ENCODE assay signal across 8 cellular contexts in genomic region chr19:46265217-46265828, GRCh38. TPM values are rescaled to one million over a fixed set of nuclear protein-coding genes. Genes with fewer than 3 reads are reported as not detected.
A peak's percentile ranks its signal among the peaks of the same experiment; 100 is the strongest.
DNase-seq lines count a peak whose midpoint lies in the region; ATAC-seq and TF ChIP-seq lines count a peak whose summit lies in the region.

No MANE protein-coding gene starts in this region.

- no peaks in the 10 kb centered on the region for H3K79me2 ChIP-seq in Loucy (ENCODE audit: insufficient read depth, low read length)

- H3F3A ChIP-seq in Loucy (ENCODE audit: low read depth), result no peaks in the 10 kb centered on the region

- H3K4me1 Mint-ChIP-seq in activated T-helper 2 cell treated with anti-CD3 and anti-CD28 coated beads, Interferon-gamma antibody, Interleukin-2, Interleukin-4, amounts not matched to agents 10 μg/mL and 5 μg/mL and 100 μg/mL, durations not matched to agents 14 hours and 24 hours and 36 hours (ENCODE audit: low read depth), result peaks cover 11% of the 10 kb centered on the region

- H3K4me2 ChIP-seq in Loucy (ENCODE audit: low read depth, low read length, poor library complexity, severe bottlenecking), result no peak overlapping the region

- H3K4me1 ChIP-seq in Loucy (ENCODE audit: insufficient read depth, low read length, poor library complexity, severe bottlenecking) (no peaks in the 10 kb centered on the region), tibial artery (no peaks in the 10 kb centered on the region)

- H3K27me3 ChIP-seq in Loucy (ENCODE audit: insufficient read depth, low read length, poor library complexity, severe bottlenecking) (peaks cover 4% of the 10 kb centered on the region), tibial artery (peaks cover 0 to 47% of the 10 kb centered on the region in 2 donors)

- no peak overlapping the region for H3K27ac ChIP-seq in tibial artery

- intact Hi-C loops in activated T-helper 2 cell treated with anti-CD3 and anti-CD28 coated beads, Interferon-gamma antibody, Interleukin-2, Interleukin-4, amounts not matched to agents 10 μg/mL and 5 μg/mL and 100 μg/mL, durations not matched to agents 14 hours and 24 hours and 36 hours (cut with micrococcal nuclease), result loop anchor here (1.0 to 2.0 kb wide), 4 partner anchors 77 to 236 kb away; no protein-coding TSS in a partner anchor
- intact Hi-C loops in tibial artery (cut with DNase I; ENCODE audit: low total_unique reads), result no loop called here

- TF ChIP-seq CTCF in Loucy (conservative IDR thresholded peaks at IDR 0.05; ENCODE audit: low read length), result peak; percentile 78
- TF ChIP-seq CTCF in foreskin fibroblast (IDR thresholded peaks at IDR 0.05; ENCODE audit: low read depth, low read length), result peak; percentile 71
- TF ChIP-seq CTCF in omental fat pad (IDR thresholded peaks at IDR 0.05), result peak in 2 of 3 donors; percentile 79 to 90
- peak; percentile 86 to 96 for TF ChIP-seq CTCF in tibial artery (IDR thresholded peaks at IDR 0.05)

- no peaks in the 10 kb centered on the region for H3K9me3 Mint-ChIP-seq in activated T-helper 2 cell treated with anti-CD3 and anti-CD28 coated beads, Interferon-gamma antibody, Interleukin-2, Interleukin-4, amounts not matched to agents 10 μg/mL and 5 μg/mL and 100 μg/mL, durations not matched to agents 14 hours and 24 hours and 36 hours

- no peaks in the 10 kb centered on the region for H3K9me3 ChIP-seq in Loucy (ENCODE audit: insufficient read depth, low read depth, low read length)
- H3K9me3 ChIP-seq in tibial artery, result no peaks in the 10 kb centered on the region

- no peak overlapping the region for H3K9ac ChIP-seq in Loucy (ENCODE audit: low read depth, low read length, poor library complexity, severe bottlenecking)

- DNase-seq in EL (peak; percentile 81), SHP77 treated with DMSO at 0.1 percent for 48 hours (lab: John Stamatoyannopoulos, UW) (peak; percentile 17), foreskin fibroblast (peak; percentile 59 to 89), omental fat pad (ENCODE audit: low spot score) (no peak), tibial artery (peak in 1 of 2 donors; percentile 51)
- DNase-seq in activated T-helper 2 cell treated with anti-CD3 and anti-CD28 coated beads, Interferon-gamma antibody, Interleukin-2, Interleukin-4, amounts not matched to agents 10 μg/mL and 5 μg/mL and 100 μg/mL, durations not matched to agents 14 hours and 24 hours and 36 hours (ENCODE audit: low spot score), result peak; percentile 65

- H4K20me1 ChIP-seq in Loucy (ENCODE audit: insufficient read depth, low read length, poor library complexity, severe bottlenecking), result no peaks in the 10 kb centered on the region

- no peak overlapping the region for H3K27ac Mint-ChIP-seq in activated T-helper 2 cell treated with anti-CD3 and anti-CD28 coated beads, Interferon-gamma antibody, Interleukin-2, Interleukin-4, amounts not matched to agents 10 μg/mL and 5 μg/mL and 100 μg/mL, durations not matched to agents 14 hours and 24 hours and 36 hours

- H3K9me2 ChIP-seq in Loucy (replicated peaks; ENCODE audit: low read depth, low read length), result no peaks in the 10 kb centered on the region

- ATAC-seq in omental fat pad (ENCODE audit: low FRiP score) (peak; percentile 61), HG02852 (IDR thresholded peaks at IDR 0.05; ENCODE audit: unreplicated experiment) (no peak)

- H3K36me3 Mint-ChIP-seq in activated T-helper 2 cell treated with anti-CD3 and anti-CD28 coated beads, Interferon-gamma antibody, Interleukin-2, Interleukin-4, amounts not matched to agents 10 μg/mL and 5 μg/mL and 100 μg/mL, durations not matched to agents 14 hours and 24 hours and 36 hours (ENCODE audit: low read depth), result no peaks in the 10 kb centered on the region

- H3K4me3 Mint-ChIP-seq in activated T-helper 2 cell treated with anti-CD3 and anti-CD28 coated beads, Interferon-gamma antibody, Interleukin-2, Interleukin-4, amounts not matched to agents 10 μg/mL and 5 μg/mL and 100 μg/mL, durations not matched to agents 14 hours and 24 hours and 36 hours (ENCODE audit: low read depth), result no peak overlapping the region

- H3K4me3 ChIP-seq in Loucy (ENCODE audit: low read length, poor library complexity, severe bottlenecking) (no peak overlapping the region), foreskin fibroblast (ENCODE audit: low read depth in 1 of 2, low read length in 2 of 2) (no peak overlapping the region), tibial artery (no peak overlapping the region)

- H3K36me3 ChIP-seq in Loucy (ENCODE audit: insufficient read depth, low read length), result no peaks in the 10 kb centered on the region
- H3K36me3 ChIP-seq in tibial artery, result no peaks in the 10 kb centered on the region

- peaks cover 55% of the 10 kb centered on the region for H3K27me3 Mint-ChIP-seq in activated T-helper 2 cell treated with anti-CD3 and anti-CD28 coated beads, Interferon-gamma antibody, Interleukin-2, Interleukin-4, amounts not matched to agents 10 μg/mL and 5 μg/mL and 100 μg/mL, durations not matched to agents 14 hours and 24 hours and 36 hours (ENCODE audit: low read depth)

- no peak overlapping the region for H2AFZ ChIP-seq in Loucy (ENCODE audit: low read length)

RNA-seq across cellular contexts. Expression of gene HIF3A, which starts 31.5 kb away (rescaled TPM):
- total RNA-seq in activated T-helper 2 cell treated with anti-CD3 and anti-CD28 coated beads, Interferon-gamma antibody, Interleukin-2, Interleukin-4, amounts not matched to agents 10 μg/mL and 5 μg/mL and 100 μg/mL, durations not matched to agents 14 hours and 24 hours and 36 hours, result not detected in 2 replicates
- total RNA-seq in omental fat pad, result 100 to 1,000 TPM in 1 of 4 donors, 10 to 100 TPM in 3; 10.3 to 201 (median 17.6) TPM

RNA-seq across cellular contexts. Expression of gene IGFL1, which starts 35.8 kb away (rescaled TPM):
- not detected in 2 replicates for total RNA-seq in activated T-helper 2 cell treated with anti-CD3 and anti-CD28 coated beads, Interferon-gamma antibody, Interleukin-2, Interleukin-4, amounts not matched to agents 10 μg/mL and 5 μg/mL and 100 μg/mL, durations not matched to agents 14 hours and 24 hours and 36 hours
- not detected for total RNA-seq in omental fat pad

Comparison
In these comparisons a context has a peak if more than half of its experiments do, and no peak if none do; other contexts are left out.
1. RNA of gene HIF3A, which starts 31.5 kb away (total RNA-seq): 10.3 to 201 TPM in omental fat pad; not detected in activated T-helper 2 cell treated with anti-CD3 and anti-CD28 coated beads, Interferon-gamma antibody, Interleukin-2, Interleukin-4, amounts not matched to agents 10 μg/mL and 5 μg/mL and 100 μg/mL, durations not matched to agents 14 hours and 24 hours and 36 hours; every median in the first group is over 10 times any median in the second.
2. Peak in every context shown above with its lines, with median percentiles within 50 percentile points of each other: CTCF ChIP-seq.